18 cellular contexts compared by ENCODE assay signal in the genomic region with DNA sequence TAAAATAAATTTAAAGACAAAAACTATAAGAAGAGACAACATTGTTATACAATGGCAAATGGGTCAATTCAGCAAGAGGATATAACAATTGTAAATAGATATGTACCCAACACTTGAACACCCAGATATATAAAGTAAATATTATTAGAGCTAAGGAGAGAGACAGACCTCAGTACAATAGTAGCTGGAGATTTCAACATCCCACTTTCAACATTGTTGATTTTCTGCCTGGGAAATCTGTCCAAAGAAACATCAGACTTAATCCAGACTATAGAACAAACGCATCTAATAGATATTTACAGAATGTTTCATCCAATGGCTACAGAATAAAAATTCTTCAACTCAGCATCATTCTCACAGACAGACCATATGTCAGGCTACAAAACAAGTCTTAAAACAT.
DNase-seq lines count a peak whose midpoint lies in the region; ATAC-seq and FAIRE-seq lines count a peak whose summit lies in the region.
"Had no signal": no experiment of that assay in that cellular context is flagged by ENCODE, and none has a peak within 500 bp of the region (broad histone marks: within the 10 kb centered on the region; RNA-seq: fewer than 3 reads in every experiment).

No MANE protein-coding gene starts in this region.

- DNase-seq in NCI-H510A treated with DMSO at 0.1 percent for 48 hours (lab: John Stamatoyannopoulos, UW) (peak; percentile 12), NCI-H510A (lab: John Stamatoyannopoulos, UW) (no peak), left lobe of liver (ENCODE audit: low spot score) (no peak), NCI-H2081 treated with DMSO at 0.1 percent for 48 hours (lab: John Stamatoyannopoulos, UW) (no peak)
- DNase-seq: 8988T; AML-193; Caco-2; Calu3; CD4-positive, alpha-beta T cell; CD8-positive, alpha-beta T cell; DND-41; EL; GDM1 had no signal

- peak; percentile 3 for FAIRE-seq in A204.1 (lab: Jason Lieb, UNC)
- FAIRE-seq: A549, GM12878, GM12892, GM18507 had no signal

- peak; percentile 70 for ATAC-seq in left lobe of liver
- ATAC-seq: A549; CD8-positive, alpha-beta T cell; GM12878 had no signal
